Comparison of ENCODE assay signal across 1 cellular context in genomic region chr18:36181898-36182506, GRCh38.
TF ChIP-seq lines count a peak whose summit lies in the region.

No MANE protein-coding gene starts in this region.

TF ChIP-seq in GM23338, 12 proteins besides CTCF, POLR2A, EP300 and RAD21 (continued from another document):
- TF ChIP-seq REST (IDR thresholded peaks at IDR 0.05; ENCODE audit: unreplicated experiment) (no peak), NANOG (IDR thresholded peaks at IDR 0.05; ENCODE audit: borderline replicate concordance) (no peak), EZH2phosphoT487 (IDR thresholded peaks at IDR 0.05; ENCODE audit: unreplicated experiment) (no peak), STAT1 (IDR thresholded peaks at IDR 0.05; ENCODE audit: unreplicated experiment) (no peak), JUNB (IDR thresholded peaks at IDR 0.05; ENCODE audit: unreplicated experiment) (no peak), EZH2 (IDR thresholded peaks at IDR 0.05; ENCODE audit: low read depth, unreplicated experiment) (no peak), POLR2AphosphoS5 (IDR thresholded peaks at IDR 0.05; ENCODE audit: low read depth) (no peak; the same call in 1 of the 2 replicates), ZNF114 (CRISPR knock-in tag; IDR thresholded peaks at IDR 0.05) (no peak)
